ENCODE assay signal across 27 cellular contexts in genomic region chr20:62964700-62965099, GRCh38. TPM values are rescaled to one million over a fixed set of nuclear protein-coding genes. Genes with fewer than 3 reads are reported as not detected.
"Had no signal": no experiment of that assay in that cellular context is flagged by ENCODE, and none has a peak within 500 bp of the region (broad histone marks: within the 10 kb centered on the region; RNA-seq: fewer than 3 reads in every experiment).

No MANE protein-coding gene starts in this region.

- H3K9me3 ChIP-seq: lower lobe of right lung, sigmoid colon, upper lobe of left lung had no signal

- ATAC-seq: activated CD4-positive, alpha-beta T cell treated with anti-CD3 and anti-CD28 coated beads for 36 hours; activated T-cell treated with anti-CD3 and anti-CD28 coated beads, Interleukin-2, amount 50 U/mL, for 4 hours; esophagus mucosa; lower lobe of right lung; naive thymus-derived CD4-positive, alpha-beta T cell had no signal

- H3K4me1 ChIP-seq: lower lobe of right lung, sigmoid colon, upper lobe of left lung had no signal

- DNase-seq: activated B cell treated with CpG ODN at 0.5 μM for 24 hours; activated CD4-positive, alpha-beta T cell treated with anti-CD3 and anti-CD28 coated beads for 36 hours; activated CD4-positive, alpha-beta T cell treated with anti-CD3 and anti-CD28 coated beads, Interleukin-2, amount 50 U/mL, for 4 hours; activated CD8-positive, alpha-beta memory T cell treated with anti-CD3 and anti-CD28 coated beads for 24 hours; activated CD8-positive, alpha-beta memory T cell treated with anti-CD3 and anti-CD28 coated beads, Interleukin-2, amount 50 U/mL, for 48 hours; activated naive CD4-positive, alpha-beta T cell treated with Interleukin-2 at 50 U/mL for 16 hours; activated naive CD8-positive, alpha-beta T cell treated with anti-CD3 and anti-CD28 coated beads for 36 hours; activated T-cell treated with anti-CD3 and anti-CD28 coated beads, Interleukin-2, amount 50 U/mL, for 4 hours; effector memory CD4-positive, alpha-beta T cell; hippocampal formation; lower lobe of right lung; naive thymus-derived CD4-positive, alpha-beta T cell; sigmoid colon; stimulated activated CD4-positive, alpha-beta T cell treated with anti-CD3 and anti-CD28 coated beads, Interleukin-2, amount 100 ng/mL, for 48 hours; stimulated activated naive CD4-positive, alpha-beta T cell; T-helper 1 cell had no signal

- H3K27me3 ChIP-seq: upper lobe of left lung had no signal

- H3K4me3 ChIP-seq: lower lobe of right lung, sigmoid colon, smooth muscle cell, upper lobe of left lung had no signal

- H3K27ac ChIP-seq: lower lobe of right lung, sigmoid colon, upper lobe of left lung had no signal

RNA-seq across cellular contexts. Expression of gene BHLHE23, which starts 42.1 kb away (rescaled TPM):
- total RNA-seq: activated B cell treated with CpG ODN at 0.5 μM for 24 hours; activated CD4-positive, alpha-beta T cell treated with anti-CD3 and anti-CD28 coated beads for 36 hours; activated naive CD8-positive, alpha-beta T cell treated with anti-CD3 and anti-CD28 coated beads for 36 hours; activated T-cell treated with anti-CD3 and anti-CD28 coated beads, Interleukin-2, amount 50 U/mL, for 4 hours; astrocyte; dermis microvascular lymphatic vessel endothelial cell; esophagus mucosa; frontal cortex; lower lobe of right lung; mesenteric fat pad; naive thymus-derived CD4-positive, alpha-beta T cell; neural crest cell; omental fat pad; posterior vena cava; renal cortical epithelial cell; sigmoid colon; smooth muscle cell; upper lobe of left lung had no signal
